21 cellular contexts compared by ENCODE assay signal in genomic region chr2:38580237-38580636, GRCh38.
"Had no signal": no experiment of that assay in that cellular context is flagged by ENCODE, and none has a peak within 500 bp of the region (broad histone marks: within the 10 kb centered on the region; RNA-seq: fewer than 3 reads in every experiment).

No MANE protein-coding gene starts in this region.

- H3K9ac ChIP-seq: parathyroid adenoma had no signal

- DNase-seq: effector memory CD8-positive, alpha-beta T cell; kidney glomerular epithelial cell; mammary epithelial cell; naive thymus-derived CD4-positive, alpha-beta T cell; nephron progenitor cell; psoas muscle; retina; spleen; stimulated activated CD4-positive, alpha-beta T cell treated with anti-CD3 and anti-CD28 coated beads, Interleukin-15, amount 100 ng/mL, for 24 hours; stimulated activated CD4-positive, alpha-beta T cell treated with anti-CD3 and anti-CD28 coated beads, Interleukin-1b, Interleukin-23, amount 100 ng/mL, for 48 hours; stimulated activated CD4-positive, alpha-beta T cell treated with anti-CD3 and anti-CD28 coated beads, Interleukin-4, amount 100 ng/mL, for 24 hours; tibial artery; upper lobe of right lung had no signal

- ATAC-seq: effector memory CD8-positive, alpha-beta T cell; gastroesophageal sphincter; left lobe of liver; naive thymus-derived CD4-positive, alpha-beta T cell; psoas muscle; sciatic nerve; stimulated activated memory B cell treated with anti-CD40 and anti-IgM and Interleukin-4, amounts not matched to agents 10 μg/mL and 1 μg/mL and 100 μg/mL, for 72 hours; upper lobe of right lung had no signal

- H3K9me3 ChIP-seq: esophagus muscularis mucosa, gastroesophageal sphincter, psoas muscle, spleen, tibial artery, upper lobe of right lung, vagina had no signal

- H3K27ac ChIP-seq: epithelial cell of prostate, esophagus muscularis mucosa, gastroesophageal sphincter, parathyroid adenoma, psoas muscle, spleen, tibial artery, upper lobe of right lung, vagina had no signal

- H3K4me3 ChIP-seq: esophagus muscularis mucosa, gastroesophageal sphincter, psoas muscle, spleen, tibial artery, upper lobe of right lung, vagina had no signal

- H3K4me1 ChIP-seq: parathyroid adenoma had no signal

- H3K27me3 ChIP-seq: esophagus muscularis mucosa, gastroesophageal sphincter, spleen, tibial artery, upper lobe of right lung, vagina had no signal
